ENCODE assay signal across 34 cellular contexts in the genomic region with DNA sequence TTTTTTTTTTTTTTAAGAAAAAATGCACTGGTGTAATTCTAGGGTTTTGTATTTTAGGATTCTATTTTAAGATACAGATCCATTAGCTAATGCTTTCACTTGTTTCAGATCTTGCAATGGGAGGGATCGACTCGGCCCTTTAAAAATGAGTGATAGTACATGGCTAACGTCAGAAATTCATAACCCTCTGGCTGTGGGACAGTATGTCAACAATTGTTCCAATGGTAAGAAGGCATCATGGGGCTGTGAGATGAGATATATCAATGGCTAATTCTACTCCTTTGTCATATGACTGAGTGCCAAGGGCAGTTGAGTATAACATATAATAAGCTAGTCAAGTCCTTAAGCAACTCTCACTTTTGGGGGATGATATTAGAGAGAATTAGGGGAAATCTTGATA.
"Had no signal": no experiment of that assay in that cellular context is flagged by ENCODE, and none has a peak within 500 bp of the region (broad histone marks: within the 10 kb centered on the region; RNA-seq: fewer than 3 reads in every experiment).

No MANE protein-coding gene starts in this region.

- DNase-seq: Karpas-422, Kasumi-1, KG1, MG63, MM.1S, MV-4-11, NCI-H1048, NCI-H1092, NCI-H1105, NCI-H1105 treated with DMSO at 0.1 percent for 48 hours, NCI-H1417, NCI-H1417 treated with DMSO at 0.1 percent for 48 hours, NCI-H1436, NCI-H1436 treated with DMSO at 0.1 percent for 48 hours, NCI-H146, NCI-H1694, NCI-H1694 treated with DMSO at 0.1 percent for 48 hours, NCI-H187, NCI-H187 treated with DMSO at 0.1 percent for 48 hours, NCI-H1930, NCI-H2029, NCI-H2029 treated with DMSO at 0.1 percent for 48 hours, NCI-H2081, NCI-H2081 treated with DMSO at 0.1 percent for 48 hours, NCI-H2107, NCI-H2171, NCI-H2171 treated with DMSO at 0.1 percent for 48 hours, NCI-H2227 treated with DMSO at 0.1 percent for 48 hours, NCI-H226, NCI-H345, NCI-H446, NCI-H446 treated with DMSO at 0.1 percent for 48 hours, NCI-H510A, NCI-H510A treated with DMSO at 0.1 percent for 48 hours had no signal
